In the genomic region with DNA sequence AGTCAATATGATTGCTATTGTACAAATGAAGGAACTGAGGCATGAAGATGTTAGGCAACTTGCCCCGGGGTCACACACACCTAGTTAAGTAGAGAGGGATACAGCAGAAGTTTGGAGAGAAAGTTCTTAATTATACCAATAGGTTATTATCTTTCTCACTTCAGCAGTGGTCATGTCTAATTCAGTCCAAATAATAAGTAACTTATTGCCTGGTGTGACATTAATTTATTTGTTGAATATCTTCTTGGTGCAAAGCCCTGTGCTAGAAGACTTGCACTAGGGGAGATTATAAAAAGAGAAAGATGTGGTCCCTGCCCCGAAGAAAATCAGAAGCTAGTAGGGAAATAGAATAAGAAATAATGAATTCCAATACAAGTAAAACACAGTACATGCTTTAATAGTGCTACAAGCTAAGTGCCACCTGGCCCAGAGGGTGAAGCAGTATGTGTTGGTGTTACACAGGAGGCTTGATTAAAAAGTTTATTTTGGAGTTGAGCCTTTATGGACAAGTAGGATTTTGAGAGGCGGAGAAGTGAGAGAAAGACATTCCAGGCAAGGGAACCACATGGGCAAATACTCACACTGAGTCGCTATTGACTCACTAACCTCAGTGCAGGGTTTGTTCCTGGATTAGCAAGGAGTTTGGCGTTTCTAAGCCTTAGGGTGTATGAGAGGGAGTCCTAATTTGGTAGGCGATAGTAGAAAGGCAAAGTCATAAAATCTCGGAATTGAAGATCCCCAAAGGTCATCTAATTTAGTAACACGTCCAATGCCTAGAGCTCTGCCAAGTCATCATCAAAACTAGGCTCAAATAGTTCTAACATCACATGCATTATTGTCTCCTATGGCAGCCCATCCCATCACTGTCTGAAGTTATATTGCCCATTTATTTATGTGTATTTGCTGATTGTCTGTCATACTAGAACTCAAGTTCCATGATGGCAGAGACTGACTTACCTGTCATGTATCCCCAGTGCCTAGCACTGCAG, we compare ENCODE assay signal across 1 cellular context.
TF ChIP-seq lines count a peak whose summit lies in the region.

No MANE protein-coding gene starts in this region.

TF ChIP-seq in SK-N-SH, 30 proteins besides CTCF, POLR2A, EP300 and RAD21:
- TF ChIP-seq SIN3A (IDR thresholded peaks at IDR 0.05; ENCODE audit: borderline replicate concordance, low read depth, low read length): no peak
- TF ChIP-seq MAX (IDR thresholded peaks at IDR 0.05; ENCODE audit: low read depth): peak; percentile 56
- TF ChIP-seq NFIC (IDR thresholded peaks at IDR 0.05; ENCODE audit: borderline replicate concordance): peak; percentile 24; the same call in 1 of the 2 replicates
- TF ChIP-seq SMC3 (IDR thresholded peaks at IDR 0.05; ENCODE audit: low read depth, low read length): no peak
- TF ChIP-seq FOSL2 (IDR thresholded peaks at IDR 0.05; ENCODE audit: borderline replicate concordance, low read depth): peak; percentile 84
- TF ChIP-seq TEAD4 (IDR thresholded peaks at IDR 0.05; ENCODE audit: borderline replicate concordance, insufficient read depth): peak; percentile 49; the same call in 1 of the 2 replicates
- TF ChIP-seq TCF12 (IDR thresholded peaks at IDR 0.05): peak; percentile 56
- peak; percentile 53 for TF ChIP-seq JUND (IDR thresholded peaks at IDR 0.05)
- TF ChIP-seq, protein P1, sequence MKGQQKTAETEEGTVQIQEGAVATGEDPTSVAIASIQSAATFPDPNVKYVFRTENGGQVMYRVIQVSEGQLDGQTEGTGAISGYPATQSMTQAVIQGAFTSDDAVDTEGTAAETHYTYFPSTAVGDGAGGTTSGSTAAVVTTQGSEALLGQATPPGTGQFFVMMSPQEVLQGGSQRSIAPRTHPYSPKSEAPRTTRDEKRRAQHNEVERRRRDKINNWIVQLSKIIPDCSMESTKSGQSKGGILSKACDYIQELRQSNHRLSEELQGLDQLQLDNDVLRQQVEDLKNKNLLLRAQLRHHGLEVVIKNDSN (IDR thresholded peaks at IDR 0.05; ENCODE audit: borderline replicate concordance, low read depth): peak; percentile 58; the same call in 1 of the 2 replicates
